18 cellular contexts compared by ENCODE assay signal in genomic region chr9:13459071-13459470, GRCh38.
DNase-seq lines count a peak whose midpoint lies in the region; ATAC-seq, FAIRE-seq and TF ChIP-seq lines count a peak whose summit lies in the region.
"Had no signal": no experiment of that assay in that cellular context is flagged by ENCODE, and none has a peak within 500 bp of the region (broad histone marks: within the 10 kb centered on the region; RNA-seq: fewer than 3 reads in every experiment).

No MANE protein-coding gene starts in this region.

- no peaks in the 10 kb centered on the region for H3K27me3 ChIP-seq in HepG2 (ENCODE audit: control insufficient read depth in 1 of 2, insufficient read depth in 2 of 2, low read length in 2 of 2)
- no peaks in the 10 kb centered on the region for H3K27me3 ChIP-seq in right lobe of liver
- H3K27me3 ChIP-seq in WERI-Rb-1 (ENCODE audit: insufficient read depth, low read depth, severe bottlenecking) = no peaks in the 10 kb centered on the region
- H3K27me3 ChIP-seq in endothelial cell of umbilical vein (ENCODE audit: control insufficient read depth in 2 of 2, insufficient read depth in 2 of 2, low read length in 2 of 2) = no peaks in the 10 kb centered on the region
- H3K27me3 ChIP-seq: BLaER1 had no signal

- no peak overlapping the region for H3K4me2 ChIP-seq in HepG2 (ENCODE audit: low read depth, low read length)
- H3K4me2 ChIP-seq in endothelial cell of umbilical vein (ENCODE audit: insufficient read depth, low read length) = no peak overlapping the region
- H3K4me2 ChIP-seq: BLaER1 had no signal

- 7% methylated on average over 3 of the region's 3 CpGs for WGBS in HepG2 (ENCODE audit: low lambda C conversion rate)
- WGBS in right lobe of liver (ENCODE audit: insufficient coverage, low coverage, low lambda C conversion rate, missing lambda C conversion rate) = 32% methylated on average over 3 of the region's 3 CpGs

- no TSS peak for BruUV-seq in HepG2 (replicated peaks; lab: Mats Ljungman, UMichigan)
- BruUV-seq in endothelial cell of umbilical vein (replicated peaks; lab: Mats Ljungman, UMichigan) = no TSS peak

- dilution Hi-C loops in endothelial cell of umbilical vein (cut with MboI; ENCODE audit: extremely low pct_ligation_motif_present, low sequenced_read_pairs) = no loop called here

- H3K9me3 ChIP-seq in HepG2 (ENCODE audit: low read length) = no peaks in the 10 kb centered on the region
- no peaks in the 10 kb centered on the region for H3K9me3 ChIP-seq in right lobe of liver
- no peaks in the 10 kb centered on the region for H3K9me3 ChIP-seq in WERI-Rb-1 (ENCODE audit: severe bottlenecking)
- no peaks in the 10 kb centered on the region for H3K9me3 ChIP-seq in endothelial cell of umbilical vein (replicated peaks; ENCODE audit: control insufficient read depth, insufficient read depth, low read length)
- H3K9me3 ChIP-seq: BLaER1 had no signal

- intact Hi-C loops in HepG2 (cut with micrococcal nuclease; ENCODE audit: unreplicated experiment) (no loop called here), right lobe of liver (cut with DNase I) (no loop called here), endothelial cell of umbilical vein (cut with micrococcal nuclease) (no loop called here)

- H3K4me1 ChIP-seq in HepG2 (ENCODE audit: insufficient read depth, low read length) (no peaks in the 10 kb centered on the region), right lobe of liver (no peaks in the 10 kb centered on the region), endothelial cell of umbilical vein (ENCODE audit: control insufficient read depth, extremely low read depth, insufficient read depth, low read length) (peaks cover 3% of the 10 kb centered on the region)
- H3K4me1 ChIP-seq: BLaER1 had no signal

- DNase-seq in HepG2 (ENCODE audit: low spot score) = no peak
- no peak for DNase-seq in right lobe of liver
- no peak for DNase-seq in WERI-Rb-1
- peak; percentile 13 for DNase-seq in endothelial cell of umbilical vein (ENCODE audit: low read depth, low spot score)
- peak; percentile 64 for DNase-seq in renal cortical epithelial cell (ENCODE audit: low read depth)
- no peak for DNase-seq in NOMO-1 treated with dmso at 0.1 percent for 144 hours (lab: John Stamatoyannopoulos, UW; ENCODE audit: unreplicated experiment)
- no peak for DNase-seq in urothelium cell line (ENCODE audit: low spot score)
- DNase-seq in KBM-7 = no peak
- DNase-seq: 8988T; CD4-positive, alpha-beta memory T cell; DMS153; DMS79; H9; IMR-90 had no signal

- FAIRE-seq in HepG2 (lab: Jason Lieb, UNC) (no peak), endothelial cell of umbilical vein (lab: Jason Lieb, UNC) (no peak), urothelium cell line (lab: Jason Lieb, UNC) (no peak)
- FAIRE-seq: GM12878, GM19239, H1 had no signal

- H4K20me1 ChIP-seq in HepG2 (ENCODE audit: insufficient read depth, low read length) (no peaks in the 10 kb centered on the region), endothelial cell of umbilical vein (replicated peaks; ENCODE audit: control insufficient read depth, extremely low read depth, insufficient read depth, low read length) (no peaks in the 10 kb centered on the region)
- H4K20me1 ChIP-seq: BLaER1 had no signal

- no peak overlapping the region for H2AFZ ChIP-seq in HepG2 (ENCODE audit: low read length)
- no peak overlapping the region for H2AFZ ChIP-seq in endothelial cell of umbilical vein (ENCODE audit: low read depth, low read length)

- H3K4me3 ChIP-seq in HepG2 (replicated peaks in 1 of 3; ENCODE audit: insufficient read depth in 1 of 3, low read depth in 2 of 3, low read length in 3 of 3) = no peak overlapping the region
- H3K4me3 ChIP-seq in right lobe of liver = no peak overlapping the region
- H3K4me3 ChIP-seq in WERI-Rb-1 (ENCODE audit: low read depth, low read length) = no peak overlapping the region
- no peak overlapping the region for H3K4me3 ChIP-seq in endothelial cell of umbilical vein (replicated peaks in 1 of 3; ENCODE audit: insufficient read depth in 1 of 3, low read depth in 1 of 3, low read length in 3 of 3)
- H3K4me3 ChIP-seq: BLaER1, GM12878 had no signal

- in situ Hi-C loops in HepG2 (cut with HindIII; ENCODE audit: extremely low pct_ligation_motif_present, low pct_unique_long_range_greater_than_20kb) (no loop called here), KBM-7 (cut with MboI; ENCODE audit: low pct_unique_long_range_greater_than_20kb, low sequenced_read_pairs) (no loop called here)

- H3K36me3 ChIP-seq in HepG2 (replicated peaks in 1 of 2; ENCODE audit: control insufficient read depth in 1 of 2, insufficient read depth in 2 of 2, low read length in 2 of 2) = no peaks in the 10 kb centered on the region
- H3K36me3 ChIP-seq in right lobe of liver = no peaks in the 10 kb centered on the region
- no peaks in the 10 kb centered on the region for H3K36me3 ChIP-seq in WERI-Rb-1
- no peaks in the 10 kb centered on the region for H3K36me3 ChIP-seq in endothelial cell of umbilical vein (ENCODE audit: control insufficient read depth in 2 of 2, extremely low read depth in 1 of 2, insufficient read depth in 2 of 2, low read length in 2 of 2)
- H3K36me3 ChIP-seq: BLaER1 had no signal

- no peak overlapping the region for H3K9ac ChIP-seq in HepG2 (ENCODE audit: insufficient read depth, low read depth, low read length)
- no peak overlapping the region for H3K9ac ChIP-seq in endothelial cell of umbilical vein (replicated peaks; ENCODE audit: extremely low read depth, insufficient read depth, low read length)
- H3K9ac ChIP-seq: BLaER1 had no signal

- ATAC-seq in HepG2 (no peak), right lobe of liver (no peak)
- ATAC-seq: GM12878 had no signal

- H3K79me2 ChIP-seq in HepG2 (ENCODE audit: insufficient read depth, low read length) = no peaks in the 10 kb centered on the region
- no peaks in the 10 kb centered on the region for H3K79me2 ChIP-seq in endothelial cell of umbilical vein (ENCODE audit: control insufficient read depth, insufficient read depth, low read length)

- CTCF ChIA-PET in HepG2 (lab: Yijun Ruan, JAX; ENCODE audit: low intra/inter-chr PET ratio, low total read pairs) = no interaction called here
- CTCF ChIA-PET in endothelial cell of umbilical vein (lab: Charles Lee) = interaction anchor here (0.6 kb wide), 1 partner anchor 16 kb away, joined by 3 read pairs; no protein-coding TSS in a partner anchor

- TF ChIP-seq EP300 in HepG2 (IDR thresholded peaks at IDR 0.05; ENCODE audit: low read depth in 2 of 2, low read length in 2 of 2) (no peak), HepG2 (CRISPR knock-in tag; IDR thresholded peaks at IDR 0.05; ENCODE audit: borderline replicate concordance) (no peak)

- POLR2A ChIA-PET in HepG2 (lab: Yijun Ruan, JAX) = no interaction called here
- POLR2A ChIA-PET in endothelial cell of umbilical vein (lab: Charles Lee) = no interaction called here

- TF ChIP-seq POLR2A in HepG2 (IDR thresholded peaks at IDR 0.05; ENCODE audit: insufficient read depth in 1 of 2, low read depth in 2 of 2, low read length in 2 of 2) (no peak), right lobe of liver (IDR thresholded peaks at IDR 0.05) (no peak), endothelial cell of umbilical vein (IDR thresholded peaks at IDR 0.05; ENCODE audit: low read depth, low read length) (no peak)

- TF ChIP-seq RAD21 in HepG2 (CRISPR knock-in tag; IDR thresholded peaks at IDR 0.05) = no peak

- no peaks in the 10 kb centered on the region for H3K9me1 ChIP-seq in endothelial cell of umbilical vein (replicated peaks; ENCODE audit: control insufficient read depth, extremely low read depth, insufficient read depth, low read length)

- H3K27ac ChIP-seq in HepG2 (ENCODE audit: extremely low read length, insufficient read depth, low read length) = no peak overlapping the region
- H3K27ac ChIP-seq in right lobe of liver = no peak overlapping the region
- H3K27ac ChIP-seq in WERI-Rb-1 = peak overlapping the region; percentile 11; the same call in 1 of the 2 replicates
- H3K27ac ChIP-seq in endothelial cell of umbilical vein (ENCODE audit: insufficient read depth, low read depth, low read length) = no peak overlapping the region
- H3K27ac ChIP-seq: BLaER1 had no signal

- TF ChIP-seq CTCF in HepG2 (CRISPR knock-in tag; IDR thresholded peaks at IDR 0.05) = no peak
- no peak for TF ChIP-seq CTCF in right lobe of liver (IDR thresholded peaks at IDR 0.05)
- no peak for TF ChIP-seq CTCF in WERI-Rb-1 (IDR thresholded peaks at IDR 0.05; ENCODE audit: low read depth, low read length)
- no peak for TF ChIP-seq CTCF in endothelial cell of umbilical vein (IDR thresholded peaks at IDR 0.05; ENCODE audit: extremely low read depth in 1 of 2, insufficient read depth in 1 of 2, low read depth in 1 of 2, low read length in 2 of 2)

TF ChIP-seq in HepG2, 621 proteins besides CTCF, POLR2A, EP300 and RAD21:
- TF ChIP-seq CHD4 (IDR thresholded peaks at IDR 0.05; ENCODE audit: borderline replicate concordance, low read length) (no peak), FOSL2 (CRISPR knock-in tag; IDR thresholded peaks at IDR 0.05) (0 out of 2 replicates have a peak, but pooled peaks have one; percentile 20), MNT (IDR thresholded peaks at IDR 0.05) (no peak)

TF ChIP-seq in endothelial cell of umbilical vein, 7 proteins besides CTCF, POLR2A, EP300 and RAD21:
- no peak for TF ChIP-seq MYC (IDR thresholded peaks at IDR 0.05; ENCODE audit: low read depth, low read length)
- peak; percentile 41 for TF ChIP-seq JUN (IDR thresholded peaks at IDR 0.05; ENCODE audit: borderline replicate concordance, insufficient read depth, insufficient read length, low read depth)
- TF ChIP-seq GATA2 (IDR thresholded peaks at IDR 0.05; ENCODE audit: insufficient read depth, insufficient read length, low read depth, low read length) = no peak
- no peak for TF ChIP-seq EZH2 (IDR thresholded peaks at IDR 0.05; ENCODE audit: borderline replicate concordance, low read depth, low read length, severe bottlenecking)
- peak; percentile 92 for TF ChIP-seq FOS (IDR thresholded peaks at IDR 0.05; ENCODE audit: borderline replicate concordance, insufficient read depth, low read length)
- TF ChIP-seq POLR2AphosphoS5 (IDR thresholded peaks at IDR 0.05; ENCODE audit: insufficient read depth, low read depth, low read length) = no peak
- no peak for TF ChIP-seq MAX (IDR thresholded peaks at IDR 0.05; ENCODE audit: insufficient read depth, insufficient read length)

Comparison
In these comparisons a context has a peak if more than half of its experiments do, and no peak if none do; other contexts are left out.
1. DNase-seq: peak in endothelial cell of umbilical vein (single experiment) and renal cortical epithelial cell (single experiment); none in HepG2 (single experiment), right lobe of liver (0 of 3), WERI-Rb-1 (single experiment), NOMO-1 treated with dmso at 0.1 percent for 144 hours (single experiment), urothelium cell line (single experiment) and KBM-7 (single experiment).